In the genomic region with DNA sequence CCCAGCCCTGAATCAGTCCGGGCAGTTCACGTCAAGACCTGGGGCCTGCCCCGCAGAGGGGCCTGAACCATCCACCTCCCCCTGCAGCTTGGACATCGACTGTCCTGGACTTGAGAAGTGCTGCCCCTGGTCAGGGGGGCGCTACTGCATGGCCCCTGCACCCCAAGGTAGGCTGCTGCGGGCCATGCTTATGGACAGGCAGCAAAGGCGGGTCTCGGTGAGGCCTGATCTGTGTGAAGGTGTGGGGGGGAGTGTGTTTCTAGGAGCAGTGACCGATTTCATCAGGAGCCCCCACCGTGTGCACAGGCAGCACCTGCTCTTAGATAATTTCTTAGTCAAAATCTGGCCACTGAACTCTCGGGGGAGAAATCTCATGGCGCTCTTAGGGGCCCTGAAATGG, we compare ENCODE assay signal across 18 cellular contexts. TPM values are rescaled to one million over a fixed set of nuclear protein-coding genes. Genes with fewer than 3 reads are reported as not detected.
DNase-seq lines count a peak whose midpoint lies in the region; TF ChIP-seq lines count a peak whose summit lies in the region.
"Had no signal": no experiment of that assay in that cellular context is flagged by ENCODE, and none has a peak within 500 bp of the region (broad histone marks: within the 10 kb centered on the region; RNA-seq: fewer than 3 reads in every experiment).

No MANE protein-coding gene starts in this region.

- H3K4me3 ChIP-seq in neuronal stem cell (ENCODE audit: low read length in 2 of 2) (no peak overlapping the region), spleen (no peak overlapping the region)
- H3K4me3 ChIP-seq: BLaER1 had no signal

- no peak overlapping the region for H2AFZ ChIP-seq in neuronal stem cell (ENCODE audit: low read length)

- no peak overlapping the region for H4K91ac ChIP-seq in neuronal stem cell (ENCODE audit: low read depth, low read length, poor library complexity)

- no peak overlapping the region for H2BK15ac ChIP-seq in neuronal stem cell (ENCODE audit: low read length)

- no peaks in the 10 kb centered on the region for H3K36me3 ChIP-seq in neuronal stem cell (replicated peaks in 1 of 2; ENCODE audit: control insufficient read depth in 2 of 2, insufficient read depth in 2 of 2, low read length in 2 of 2)
- H3K36me3 ChIP-seq in spleen, result no peaks in the 10 kb centered on the region
- H3K36me3 ChIP-seq: BLaER1 had no signal

- H3K9ac ChIP-seq in neuronal stem cell (ENCODE audit: low read depth, low read length, poor library complexity), result no peak overlapping the region
- H3K9ac ChIP-seq: BLaER1 had no signal

- H2BK5ac ChIP-seq in neuronal stem cell (ENCODE audit: low read length), result no peak overlapping the region

- no peak overlapping the region for H2BK120ac ChIP-seq in neuronal stem cell (ENCODE audit: low read depth, low read length)

- no peak overlapping the region for H3K4me2 ChIP-seq in neuronal stem cell (ENCODE audit: insufficient read depth, low read length, poor library complexity, severe bottlenecking)
- H3K4me2 ChIP-seq: BLaER1 had no signal

- TF ChIP-seq CTCF in spleen (IDR thresholded peaks at IDR 0.05 in 8 of 11, conservative IDR thresholded peaks at IDR 0.05 in 3 of 11), result no peak

- H3K79me1 ChIP-seq in neuronal stem cell (ENCODE audit: low read depth, low read length), result no peaks in the 10 kb centered on the region

- WGBS in neuronal stem cell (ENCODE audit: extremely low coverage in 2 of 2, insufficient read length in 2 of 2, insufficient replicate concordance in 1 of 2), 2 donors, result no CpG with 5 or more reads among the region's 12 CpGs
- WGBS in spleen, 5 donors, result 79 to 93% (median 87%) methylated on average over 8 to 12 of the region's 12 CpGs

- intact Hi-C loops in spleen (cut with DNase I; ENCODE audit: low total_unique reads), result no loop called here

- H3K9me3 ChIP-seq in neuronal stem cell (replicated peaks in 1 of 2; ENCODE audit: control insufficient read depth in 2 of 2, insufficient read depth in 1 of 2, low read depth in 1 of 2, low read length in 2 of 2), result no peaks in the 10 kb centered on the region
- no peaks in the 10 kb centered on the region for H3K9me3 ChIP-seq in spleen
- H3K9me3 ChIP-seq: BLaER1, Caco-2 had no signal

- H3K4me1 ChIP-seq in neuronal stem cell (ENCODE audit: control insufficient read depth in 2 of 2, insufficient read depth in 1 of 2, low read depth in 1 of 2, low read length in 2 of 2) (peaks cover 8 to 9% of the 10 kb centered on the region in 2 donors), spleen (peaks cover 0 to 21% (median 4%) of the 10 kb centered on the region in 6 donors)

- no peak for TF ChIP-seq POLR2A in spleen (IDR thresholded peaks at IDR 0.05)

- H3K27me3 ChIP-seq in neuronal stem cell (ENCODE audit: control insufficient read depth in 3 of 3, insufficient read depth in 3 of 3, low read depth in 1 of 3, low read length in 3 of 3) (peaks cover 0 to 29% (median 0%) of the 10 kb centered on the region in 3 experiments), spleen (replicated peaks in 1 of 7) (no peaks in the 10 kb centered on the region)
- H3K27me3 ChIP-seq: BLaER1 had no signal

- peak overlapping the region; percentile 3 for H2AK5ac ChIP-seq in neuronal stem cell (ENCODE audit: low read depth, low read length)

- H3K18ac ChIP-seq in neuronal stem cell (ENCODE audit: low read length), result no peak overlapping the region

- no peak overlapping the region for H3K4ac ChIP-seq in neuronal stem cell (ENCODE audit: low read length)

- H3K27ac ChIP-seq in neuronal stem cell (replicated peaks; ENCODE audit: low read length) (no peak overlapping the region), spleen (no peak overlapping the region)
- H3K27ac ChIP-seq: 22Rv1, BLaER1, C4-2B had no signal

- H2BK12ac ChIP-seq in neuronal stem cell (ENCODE audit: low read length), result no peak overlapping the region

- H3K14ac ChIP-seq in neuronal stem cell (ENCODE audit: low read length), result no peak overlapping the region

- H3K23ac ChIP-seq in neuronal stem cell (ENCODE audit: low read depth, low read length, poor library complexity), result no peak overlapping the region

- DNase-seq in NCI-H526 treated with DMSO at 0.1 percent for 48 hours (lab: John Stamatoyannopoulos, UW) (peak; percentile 24), NCI-H526 (lab: John Stamatoyannopoulos, UW) (no peak), neuronal stem cell (ENCODE audit: low spot score) (no peak), spleen (peak; percentile 41), GOT3 (lab: John Stamatoyannopoulos, UW) (no peak)
- no peak for DNase-seq in stimulated activated CD4-positive, alpha-beta T cell treated with anti-CD3 and anti-CD28 coated beads, Interleukin-12 subunit alpha, Interleukin-12 subunit beta, amount 100 ng/mL, for 4 hours
- no peak for DNase-seq in stimulated activated CD4-positive, alpha-beta T cell treated with anti-CD3 and anti-CD28 coated beads, Interleukin-4, amount 100 ng/mL, for 4 hours
- DNase-seq: Caco-2; CD4-positive, CD25-positive, alpha-beta regulatory T cell; CD8-positive, alpha-beta T cell; DMS153; DND-41; H7; HCEC 1CT had no signal

- no peak overlapping the region for H4K8ac ChIP-seq in neuronal stem cell (ENCODE audit: low read depth, low read length)

RNA-seq across cellular contexts. Expression of a gene that starts 13.0 kb away (rescaled TPM):
- polyA plus RNA-seq in neuronal stem cell (2013, experiment 1 of 2), result not detected
- polyA plus RNA-seq in neuronal stem cell (2013, experiment 2 of 2), result not detected
- under 1 TPM in 5 of 7 donors, not detected in 2; 0.09 to 0.85 (median 0.28) TPM for total RNA-seq in spleen
- polyA plus RNA-seq in spleen, result under 1 TPM in 2 of 3 donors, not detected in 1; 0.02 to 0.03 TPM
- total RNA-seq: H1 had no signal
- polyA plus RNA-seq: H1 had no signal

Comparison
In these comparisons a context has a peak if more than half of its experiments do, and no peak if none do; other contexts are left out.
1. DNase-seq: peak in NCI-H526 treated with DMSO at 0.1 percent for 48 hours (single experiment) and spleen (single experiment); none in NCI-H526 (0 of 2), neuronal stem cell (single experiment), stimulated activated CD4-positive, alpha-beta T cell treated with anti-CD3 and anti-CD28 coated beads, Interleukin-12 subunit alpha, Interleukin-12 subunit beta, amount 100 ng/mL, for 4 hours (single experiment), stimulated activated CD4-positive, alpha-beta T cell treated with anti-CD3 and anti-CD28 coated beads, Interleukin-4, amount 100 ng/mL, for 4 hours (0 of 2) and GOT3 (single experiment).